In the genomic region with DNA sequence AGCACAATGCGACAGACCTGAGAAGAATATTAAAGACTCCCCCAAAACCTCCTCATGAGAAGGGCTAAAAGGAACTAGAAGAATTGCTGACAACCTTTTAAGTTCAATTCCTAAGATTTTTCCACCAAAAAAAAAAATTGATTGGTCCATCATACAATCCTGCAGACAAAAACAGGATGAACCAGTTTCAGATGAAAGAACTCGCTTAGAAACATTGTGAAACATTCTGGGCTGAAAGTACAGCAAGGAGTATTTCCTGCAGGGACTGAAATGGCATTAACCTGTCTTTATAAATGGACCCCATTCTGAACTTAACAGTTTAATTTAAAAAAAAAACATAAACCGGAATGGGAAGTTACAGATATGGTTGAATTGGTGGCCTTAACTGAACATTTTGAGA, we compare ENCODE assay signal across 20 cellular contexts.
"Had no signal": no experiment of that assay in that cellular context is flagged by ENCODE, and none has a peak within 500 bp of the region (broad histone marks: within the 10 kb centered on the region; RNA-seq: fewer than 3 reads in every experiment).

No MANE protein-coding gene starts in this region.

- H3K27ac Mint-ChIP-seq: activated naive CD4-positive, alpha-beta T cell treated with anti-CD3 and anti-CD28 coated beads for 36 hours; activated naive CD8-positive, alpha-beta T cell treated with anti-CD3 and anti-CD28 coated beads, Interleukin-2, amount 50 U/mL, for 24 hours; activated T-helper 17 cell treated with anti-CD3 and anti-CD28 coated beads, Interleukin-2, amount 50 U/mL, for 72 hours; nephron; T-helper 2 cell treated with Interferon-gamma antibody and Interleukin-4, amounts not matched to agents 5 μg/mL and 100 μg/mL, for 36 hours had no signal

- H3K27me3 ChIP-seq: right lobe of liver, upper lobe of left lung had no signal

- H3K9me3 Mint-ChIP-seq: activated naive CD4-positive, alpha-beta T cell treated with anti-CD3 and anti-CD28 coated beads for 36 hours; activated naive CD8-positive, alpha-beta T cell treated with anti-CD3 and anti-CD28 coated beads, Interleukin-2, amount 50 U/mL, for 24 hours; T-helper 2 cell treated with Interferon-gamma antibody and Interleukin-4, amounts not matched to agents 5 μg/mL and 100 μg/mL, for 36 hours had no signal

- H3K4me1 ChIP-seq: psoas muscle, right lobe of liver, upper lobe of left lung had no signal

- H3K9me3 ChIP-seq: psoas muscle, right lobe of liver, upper lobe of left lung had no signal

- H3K4me3 Mint-ChIP-seq: activated naive CD4-positive, alpha-beta T cell treated with anti-CD3 and anti-CD28 coated beads for 36 hours; activated naive CD8-positive, alpha-beta T cell treated with anti-CD3 and anti-CD28 coated beads, Interleukin-2, amount 50 U/mL, for 24 hours; activated T-helper 17 cell treated with anti-CD3 and anti-CD28 coated beads, Interleukin-2, amount 50 U/mL, for 72 hours; nephron; T-helper 2 cell treated with Interferon-gamma antibody and Interleukin-4, amounts not matched to agents 5 μg/mL and 100 μg/mL, for 36 hours had no signal

- H3K27ac ChIP-seq: psoas muscle, right lobe of liver had no signal

- ATAC-seq: activated CD4-positive, CD25-positive, alpha-beta regulatory T cell treated with anti-CD3 and anti-CD28 coated beads, Interleukin-2, amount 50 U/mL, for 24 hours; activated naive CD8-positive, alpha-beta T cell treated with anti-CD3 and anti-CD28 coated beads, Interleukin-2, amount 50 U/mL, for 24 hours; activated T-helper 17 cell treated with anti-CD3 and anti-CD28 coated beads, Interleukin-2, amount 50 U/mL, for 72 hours; left ventricle myocardium superior; psoas muscle; right lobe of liver had no signal

- H3K4me3 ChIP-seq: psoas muscle, right lobe of liver, smooth muscle cell, upper lobe of left lung had no signal

- H3K36me3 ChIP-seq: right lobe of liver, upper lobe of left lung had no signal

- H3K4me1 Mint-ChIP-seq: activated naive CD8-positive, alpha-beta T cell treated with anti-CD3 and anti-CD28 coated beads, Interleukin-2, amount 50 U/mL, for 24 hours; activated T-helper 17 cell treated with anti-CD3 and anti-CD28 coated beads, Interleukin-2, amount 50 U/mL, for 72 hours had no signal

- H3K27me3 Mint-ChIP-seq: activated naive CD8-positive, alpha-beta T cell treated with anti-CD3 and anti-CD28 coated beads, Interleukin-2, amount 50 U/mL, for 24 hours; activated T-helper 17 cell treated with anti-CD3 and anti-CD28 coated beads, Interleukin-2, amount 50 U/mL, for 72 hours had no signal

- H3K4me2 ChIP-seq: smooth muscle cell had no signal

- DNase-seq: activated CD4-positive, alpha-beta T cell treated with anti-CD3 and anti-CD28 coated beads, Interleukin-2, amount 50 U/mL, for 4 hours; activated naive CD4-positive, alpha-beta T cell treated with anti-CD3 and anti-CD28 coated beads for 36 hours; activated naive CD8-positive, alpha-beta T cell treated with anti-CD3 and anti-CD28 coated beads, Interleukin-2, amount 50 U/mL, for 24 hours; activated T-cell treated with anti-CD3 and anti-CD28 coated beads for 4 hours; aorta; erythroblast; left ventricle myocardium superior; mesendoderm; occipital lobe; psoas muscle; right lobe of liver; stimulated activated CD4-positive, alpha-beta T cell treated with anti-CD3 and anti-CD28 coated beads, Interleukin-4, amount 100 ng/mL, for 4 hours; stimulated activated CD8-positive, alpha-beta memory T cell treated with anti-CD3 and anti-CD28 coated beads, Interleukin-4, amount 100 ng/mL, for 48 hours; stimulated activated naive CD4-positive, alpha-beta T cell treated with Interleukin-2 at 50 U/mL for 16 hours; upper lobe of left lung had no signal
